22 cellular contexts compared by ENCODE assay signal in genomic region chr17:32156656-32157055, GRCh38.
"Had no signal": no experiment of that assay in that cellular context is flagged by ENCODE, and none has a peak within 500 bp of the region (broad histone marks: within the 10 kb centered on the region; RNA-seq: fewer than 3 reads in every experiment).

No MANE protein-coding gene starts in this region.

- H3K36me3 ChIP-seq: colonic mucosa had no signal

- H3K4me3 Mint-ChIP-seq: activated naive CD8-positive, alpha-beta T cell; activated T-cell treated with anti-CD3 and anti-CD28 coated beads, Interleukin-2, amount 50 U/mL, for 24 hours; naive thymus-derived CD4-positive, alpha-beta T cell; neural crest cell; type B pancreatic cell; WTC11 had no signal

- H3K9me3 ChIP-seq: adrenal gland, colonic mucosa, left lung, spleen, testis had no signal

- H3K4me1 Mint-ChIP-seq: WTC11 had no signal

- H3K4me1 ChIP-seq: colonic mucosa had no signal

- H3K9me3 Mint-ChIP-seq: activated T-cell treated with anti-CD3 and anti-CD28 coated beads, Interleukin-2, amount 50 U/mL, for 24 hours; activated T-helper 2 cell treated with anti-CD3 and anti-CD28 coated beads, Interferon-gamma antibody, Interleukin-2, Interleukin-4, amounts not matched to agents 10 μg/mL and 5 μg/mL and 100 μg/mL, durations not matched to agents 14 hours and 24 hours and 36 hours; naive thymus-derived CD4-positive, alpha-beta T cell; neural crest cell; type B pancreatic cell had no signal

- H3K4me3 ChIP-seq: adrenal gland, colonic mucosa, dorsolateral prefrontal cortex, left lung, spleen, testis had no signal

- ATAC-seq: left lung; naive thymus-derived CD4-positive, alpha-beta T cell; WTC11 had no signal

- H3K27me3 Mint-ChIP-seq: activated naive CD8-positive, alpha-beta T cell; activated T-cell treated with anti-CD3 and anti-CD28 coated beads, Interleukin-2, amount 50 U/mL, for 24 hours; naive thymus-derived CD4-positive, alpha-beta T cell; type B pancreatic cell had no signal

- H3K27ac ChIP-seq: colonic mucosa, left lung, spleen, testis had no signal

- DNase-seq: activated CD4-positive, alpha-beta T cell treated with anti-CD3 and anti-CD28 coated beads, Interleukin-2, amount 50 U/mL, for 4 hours; activated CD8-positive, alpha-beta memory T cell treated with anti-CD3 and anti-CD28 coated beads, Interleukin-2, amount 50 U/mL, for 4 hours; activated naive CD4-positive, alpha-beta T cell; activated T-cell treated with anti-CD3 and anti-CD28 coated beads, Interleukin-2, amount 50 U/mL, for 24 hours; colonic mucosa; dorsolateral prefrontal cortex; kidney glomerular epithelial cell; left lung; naive thymus-derived CD4-positive, alpha-beta T cell; occipital lobe; retina; spleen; stimulated activated CD4-positive, alpha-beta T cell treated with anti-CD3 and anti-CD28 coated beads, Interleukin-4, amount 100 ng/mL, for 1 hour; stimulated activated naive CD4-positive, alpha-beta T cell; T-helper 1 cell; testis had no signal

- H3K27ac Mint-ChIP-seq: activated naive CD8-positive, alpha-beta T cell; activated T-cell treated with anti-CD3 and anti-CD28 coated beads, Interleukin-2, amount 50 U/mL, for 24 hours; activated T-helper 2 cell treated with anti-CD3 and anti-CD28 coated beads, Interferon-gamma antibody, Interleukin-2, Interleukin-4, amounts not matched to agents 10 μg/mL and 5 μg/mL and 100 μg/mL, durations not matched to agents 14 hours and 24 hours and 36 hours; naive thymus-derived CD4-positive, alpha-beta T cell; WTC11 had no signal

- H3K27me3 ChIP-seq: adrenal gland, colonic mucosa, dorsolateral prefrontal cortex, left lung, spleen, testis had no signal
